8 cellular contexts compared by ENCODE assay signal in genomic region chr22:42613869-42614268, GRCh38. TPM values are rescaled to one million over a fixed set of nuclear protein-coding genes. Genes with fewer than 3 reads are reported as not detected.
DNase-seq lines count a peak whose midpoint lies in the region; ATAC-seq and TF ChIP-seq lines count a peak whose summit lies in the region.

No MANE protein-coding gene starts in this region.

- intact Hi-C loops in left ventricle myocardium superior (cut with micrococcal nuclease): no loop called here

- H3K4me3 ChIP-seq in right atrium auricular region (peak overlapping the region; percentile 67 to 74), retinal pigment epithelial cell (ENCODE audit: low read length) (peak overlapping the region; percentile 82)

- H3K9me3 Mint-ChIP-seq in T-cell: no peaks in the 10 kb centered on the region

- peaks cover 59 to 68% (median 62%) of the 10 kb centered on the region in 3 donors for H3K4me1 Mint-ChIP-seq in T-cell

- TF ChIP-seq CTCF in right atrium auricular region (IDR thresholded peaks at IDR 0.05) (no peak), retinal pigment epithelial cell (conservative IDR thresholded peaks at IDR 0.05; ENCODE audit: low read depth, low read length) (no peak)

- peaks cover 0 to 70% of the 10 kb centered on the region in 2 donors for H3K4me1 ChIP-seq in right atrium auricular region

- H3K36me3 Mint-ChIP-seq in T-cell: peaks cover 15% of the 10 kb centered on the region

- H3K27me3 Mint-ChIP-seq in T-cell: no peaks in the 10 kb centered on the region

- CTCF ChIA-PET in T-cell (lab: Charles Lee): interaction anchor here in 1 of 2 donors (1.2 kb wide), 1 partner anchor 947 kb away, joined by 3 read pairs; no protein-coding TSS in a partner anchor

- no peaks in the 10 kb centered on the region for H3K9me3 ChIP-seq in right atrium auricular region

- peak overlapping the region; percentile 85 to 93 (median 90) for H3K4me3 Mint-ChIP-seq in T-cell

- peak overlapping the region; percentile 92 to 95 for H3K27ac ChIP-seq in right atrium auricular region

- peaks cover under 1% of the 10 kb centered on the region for H3K36me3 ChIP-seq in right atrium auricular region

- peak overlapping the region; percentile 93 to 94 for H3K27ac Mint-ChIP-seq in T-cell

- H3K27me3 ChIP-seq in right atrium auricular region: no peaks in the 10 kb centered on the region

- POLR2A ChIA-PET in T-cell (lab: Charles Lee): interaction anchor here in 1 of 2 donors (0.8 to 1.8 kb wide), 3 partner anchors 32 to 170 kb away, joined by 3 to 13 read pairs (median 4); no protein-coding TSS in a partner anchor

- ATAC-seq in left ventricle myocardium superior (no peak), T-cell (replicated peaks in 1 of 4) (peak in 3 of 4 experiments; percentile 1 to 3 (median 3)), GM19452 (IDR thresholded peaks at IDR 0.05; ENCODE audit: unreplicated experiment) (no peak)

- DNase-seq in right atrium auricular region (ENCODE audit: low spot score) (no peak), left ventricle myocardium superior (no peak), T-cell (peak in 2 of 34 experiments; percentile 4), fibroblast of peridontal ligament (ENCODE audit: extremely low read depth) (peak; percentile 40), retinal pigment epithelial cell (ENCODE audit: low read depth) (no peak), NCI-H526 treated with DMSO at 0.1 percent for 48 hours (lab: John Stamatoyannopoulos, UW) (no peak), NCI-H1694 treated with DMSO at 0.1 percent for 48 hours (lab: John Stamatoyannopoulos, UW) (no peak)

RNA-seq across cellular contexts. Expression of gene POLDIP3, which starts 0.8 kb away (rescaled TPM):
- 10 to 100 TPM; 20.2 to 29.5 TPM for total RNA-seq in right atrium auricular region
- 39.4 TPM for total RNA-seq in left ventricle myocardium superior
- total RNA-seq in T-cell: 10 to 100 TPM; 66.5 to 83.8 (median 81.0) TPM

RNA-seq across cellular contexts. Expression of gene ATP5MGL, which starts 26.5 kb away (rescaled TPM):
- total RNA-seq in right atrium auricular region (not detected), left ventricle myocardium superior (0.55 TPM), T-cell (1 to 10 TPM in 4 of 5 donors, under 1 TPM in 1; 0.79 to 5.0 (median 1.8) TPM)

RNA-seq across cellular contexts. Expression of gene CYB5R3, which starts 35.3 kb away (rescaled TPM):
- total RNA-seq in right atrium auricular region (100 to 1,000 TPM; 265 to 288 TPM), left ventricle myocardium superior (283 TPM), T-cell (10 to 100 TPM; 40.8 to 58.6 (median 51.0) TPM)

Comparison
In these comparisons a context has a peak if more than half of its experiments do, and no peak if none do; other contexts are left out.
1. ATAC-seq: peak in T-cell (3 of 4); none in left ventricle myocardium superior (single experiment) and GM19452 (single experiment).